ENCODE assay signal across 18 cellular contexts in genomic region chr12:51013441-51013840, GRCh38. TPM values are rescaled to one million over a fixed set of nuclear protein-coding genes. Genes with fewer than 3 reads are reported as not detected.
DNase-seq lines count a peak whose midpoint lies in the region; ATAC-seq and TF ChIP-seq lines count a peak whose summit lies in the region.
"Had no signal": no experiment of that assay in that cellular context is flagged by ENCODE, and none has a peak within 500 bp of the region (broad histone marks: within the 10 kb centered on the region; RNA-seq: fewer than 3 reads in every experiment).

No MANE protein-coding gene starts in this region.

- intact Hi-C loops in psoas muscle (cut with DNase I): no loop called here

- TF ChIP-seq CTCF in epithelial cell of esophagus (IDR thresholded peaks at IDR 0.05; ENCODE audit: insufficient read depth, low read depth, low read length, missing control alignments): no peak
- TF ChIP-seq CTCF in psoas muscle (IDR thresholded peaks at IDR 0.05): no peak

- no peaks in the 10 kb centered on the region for H3K27me3 ChIP-seq in psoas muscle (ENCODE audit: insufficient read depth in 3 of 3, low read length in 2 of 3)
- H3K27me3 ChIP-seq: BE2C, SJCRH30 had no signal

- WGBS in psoas muscle, 3 donors: 55 to 78% (median 61%) methylated on average over 7 of the region's 7 CpGs

- H3K4me3 ChIP-seq in epithelial cell of esophagus (ENCODE audit: low read length) (no peak overlapping the region), psoas muscle (no peak overlapping the region)
- H3K4me3 ChIP-seq: GM23248, SJCRH30 had no signal

- in situ Hi-C loops in Caki2 (cut with HindIII; ENCODE audit: low pct_unique_long_range_greater_than_20kb, low sequenced_read_pairs): no loop called here

- DNase-seq in Caki2 (ENCODE audit: low read depth) (peak; percentile 81), NCI-H69 (lab: John Stamatoyannopoulos, UW) (peak; percentile 42), epithelial cell of esophagus (ENCODE audit: low read depth) (peak; percentile 49), psoas muscle (no peak), GM19238 (ENCODE audit: insufficient read length, low spot score) (no peak)
- DNase-seq: BE2C; CD8-positive, alpha-beta memory T cell; DMS 273 treated with DMSO at 0.1 percent for 48 hours; GM23248; KG1; NCI-H1105; NCI-H187; NCI-H446 treated with DMSO at 0.1 percent for 48 hours; NCI-H774; RPMI8226; SJCRH30 had no signal

- H3K4me1 ChIP-seq in psoas muscle: peaks cover 38% of the 10 kb centered on the region

- H3K27ac ChIP-seq in psoas muscle: peak overlapping the region; percentile 81
- H3K27ac ChIP-seq: GM23248 had no signal

- peaks cover 0 to under 1% of the 10 kb centered on the region in 2 donors for H3K36me3 ChIP-seq in psoas muscle (ENCODE audit: insufficient read depth in 1 of 2, low read depth in 1 of 2)

- ATAC-seq in psoas muscle (peak; percentile 14 to 68 (median 40)), GM21576 (IDR thresholded peaks at IDR 0.05; ENCODE audit: unreplicated experiment) (no peak), HG03457 (IDR thresholded peaks at IDR 0.05; ENCODE audit: unreplicated experiment) (no peak)

- H3K9me3 ChIP-seq in psoas muscle: no peaks in the 10 kb centered on the region
- H3K9me3 ChIP-seq: BE2C, SJCRH30 had no signal

RNA-seq across cellular contexts. Expression of gene SLC11A2, which starts 12.7 kb away (rescaled TPM):
- 25.9 and 41.4 TPM in 2 replicates for total RNA-seq in Caki2 (2014; rRNA removed; shearing (Covaris generic); ENCODE audit: low replicate concordance)
- 10 to 100 TPM; 15.7 to 55.3 (median 36.6) TPM for total RNA-seq in psoas muscle
- 10 to 100 TPM; 18.8 to 40.2 (median 26.1) TPM for polyA plus RNA-seq in psoas muscle

RNA-seq across cellular contexts. Expression of gene LETMD1, which starts 34.7 kb away (rescaled TPM):
- 55.7 and 67.4 TPM in 2 replicates for total RNA-seq in Caki2 (2014; rRNA removed; shearing (Covaris generic); ENCODE audit: low replicate concordance)
- total RNA-seq in psoas muscle: 10 to 100 TPM; 22.2 to 29.5 (median 28.3) TPM
- polyA plus RNA-seq in psoas muscle: 10 to 100 TPM; 17.4 to 41.5 (median 24.9) TPM

Comparison
In these comparisons a context has a peak if more than half of its experiments do, and no peak if none do; other contexts are left out.
1. DNase-seq: peak in Caki2 (single experiment), NCI-H69 (single experiment) and epithelial cell of esophagus (single experiment); none in psoas muscle (0 of 2) and GM19238 (single experiment).
2. ATAC-seq: peak in psoas muscle (4 of 4); none in GM21576 (single experiment) and HG03457 (single experiment).